ENCODE assay signal across 8 cellular contexts in the genomic region with DNA sequence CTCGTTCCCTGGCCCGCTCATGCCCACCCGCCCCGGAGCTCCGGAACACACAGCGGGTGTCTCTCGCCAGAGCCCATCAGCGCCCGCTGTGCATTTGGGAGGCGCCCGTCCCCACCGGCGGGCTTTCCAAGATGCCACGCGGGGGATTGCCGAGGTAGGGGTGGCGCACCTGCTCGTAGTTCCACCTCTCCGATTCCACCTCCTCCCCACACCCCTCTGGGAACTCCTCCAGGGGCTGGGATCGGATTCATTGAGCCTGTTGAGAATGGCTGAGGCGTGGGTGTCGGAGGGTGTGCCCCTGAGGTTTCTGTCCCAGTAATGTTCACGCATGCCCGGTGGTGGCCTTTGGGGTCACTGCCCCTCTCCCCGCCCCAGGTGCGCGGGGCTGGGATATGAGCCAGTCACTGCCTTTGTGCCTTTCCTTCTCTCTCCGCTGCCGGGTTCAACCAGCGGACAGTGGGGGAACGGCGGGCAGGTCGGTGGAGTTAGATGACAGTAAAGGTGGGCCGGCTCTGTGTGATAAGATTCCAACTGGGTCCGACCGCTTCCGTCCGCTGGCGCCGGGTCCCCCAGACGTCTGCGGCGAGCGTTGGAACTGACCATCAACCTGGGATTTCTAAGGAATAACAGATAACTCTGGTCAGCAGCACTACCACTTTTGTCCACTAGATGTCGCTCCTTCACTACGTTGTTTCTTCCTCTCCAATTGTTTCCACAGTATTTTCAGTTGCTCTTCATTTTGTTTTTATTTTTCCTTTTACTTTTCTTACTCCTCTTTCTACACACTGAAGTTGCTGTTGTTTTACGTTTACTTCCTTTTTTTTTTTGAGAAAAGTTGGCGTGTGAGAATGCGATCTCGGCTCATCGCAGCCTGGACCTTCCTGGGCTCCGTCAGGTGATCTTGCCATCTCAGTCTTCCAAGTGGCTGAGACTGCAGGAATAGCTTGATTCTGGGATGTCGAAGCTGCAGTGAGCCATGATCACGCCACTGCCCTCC.
A peak's percentile ranks its signal among the peaks of the same experiment; 100 is the strongest.
DNase-seq lines count a peak whose midpoint lies in the region; ATAC-seq and TF ChIP-seq lines count a peak whose summit lies in the region.

No MANE protein-coding gene starts in this region.

- no peaks in the 10 kb centered on the region for H3F3A ChIP-seq in GM23338 (replicated peaks; ENCODE audit: low read depth)

- no peaks in the 10 kb centered on the region for H3K9me3 ChIP-seq in skeletal muscle satellite cell (replicated peaks; ENCODE audit: low read length)

- H3K36me3 Mint-ChIP-seq in GM23338 (ENCODE audit: low read depth) (peaks cover 34% of the 10 kb centered on the region), brain (no peaks in the 10 kb centered on the region)

- TF ChIP-seq CTCF in GM23338 (conservative IDR thresholded peaks at IDR 0.05; ENCODE audit: low read depth in 2 of 2): peak; percentile 71 to 95
- TF ChIP-seq CTCF in brain (conservative IDR thresholded peaks at IDR 0.05): peak; percentile 85 to 91

- H4K20me1 ChIP-seq in GM23338 (replicated peaks; ENCODE audit: insufficient read depth): no peaks in the 10 kb centered on the region

- H3K9me3 Mint-ChIP-seq in GM23338 (peaks cover 98% of the 10 kb centered on the region), brain (peaks cover 0 to 45% (median 15%) of the 10 kb centered on the region in 5 experiments)

- no peaks in the 10 kb centered on the region for H3K36me3 ChIP-seq in GM23338 (ENCODE audit: insufficient read depth)
- no peaks in the 10 kb centered on the region for H3K36me3 ChIP-seq in skeletal muscle satellite cell (ENCODE audit: insufficient read depth, low read length)

- H3K4me3 ChIP-seq in GM23338: peak overlapping the region; percentile 52
- H3K4me3 ChIP-seq in iPS-11a (ENCODE audit: low read depth, low read length): peak overlapping the region; percentile 13
- H3K4me3 ChIP-seq in skeletal muscle satellite cell (ENCODE audit: low read length): peak overlapping the region; percentile 64

- H3K79me2 ChIP-seq in GM23338 (replicated peaks; ENCODE audit: insufficient read depth): no peaks in the 10 kb centered on the region

- H3K27ac Mint-ChIP-seq in GM23338: no peak overlapping the region
- peak overlapping the region in 1 of 5 experiments; percentile 68 for H3K27ac Mint-ChIP-seq in brain

- H3K4me1 ChIP-seq in GM23338 (ENCODE audit: insufficient read depth) (no peaks in the 10 kb centered on the region), skeletal muscle satellite cell (ENCODE audit: control insufficient read depth, insufficient read depth, low read length) (peaks cover 4% of the 10 kb centered on the region)

- H2AFZ ChIP-seq in GM23338: no peak overlapping the region; the same call in 1 of the 2 replicates

- H3K4me2 ChIP-seq in GM23338 (peak overlapping the region; percentile 67), skeletal muscle satellite cell (ENCODE audit: low read length) (peak overlapping the region; percentile 84)

- no peaks in the 10 kb centered on the region for H3K9me2 ChIP-seq in GM23338 (ENCODE audit: insufficient read depth)

- H3K27me3 ChIP-seq in GM23338 (ENCODE audit: insufficient read depth) (no peaks in the 10 kb centered on the region), skeletal muscle satellite cell (ENCODE audit: control insufficient read depth, insufficient read depth, low read length) (no peaks in the 10 kb centered on the region)

- H3K27ac ChIP-seq in GM23338 (ENCODE audit: low read depth): no peak overlapping the region

- ATAC-seq in GM23338: peak; percentile 39; the same call in 2 of the 3 replicates

- DNase-seq in ELF-1 (ENCODE audit: low read depth, low spot score) (peak; percentile 86), GM23338 (ENCODE audit: low spot score) (peak; percentile 85), NAMALWA (ENCODE audit: low spot score) (peak; percentile 55), T1000 (lab: John Stamatoyannopoulos, UW) (peak; percentile 72), GF-D8 (lab: John Stamatoyannopoulos, UW) (no peak)

- H3K4me1 Mint-ChIP-seq in GM23338 (no peaks in the 10 kb centered on the region; the same call in 2 of the 3 replicates), brain (peaks cover 4% of the 10 kb centered on the region)

- peaks cover 3% of the 10 kb centered on the region for H3K27me3 Mint-ChIP-seq in GM23338 (ENCODE audit: insufficient read depth, low read depth, poor library complexity)
- peaks cover 4% of the 10 kb centered on the region for H3K27me3 Mint-ChIP-seq in brain

- no peak overlapping the region for H3K4me3 Mint-ChIP-seq in GM23338
- peak overlapping the region in 4 of 5 experiments; percentile 49 to 81 (median 59) for H3K4me3 Mint-ChIP-seq in brain

- H3K9ac ChIP-seq in skeletal muscle satellite cell (ENCODE audit: low read depth, low read length): peak overlapping the region; percentile 48

TF ChIP-seq in GM23338, 12 proteins besides CTCF, POLR2A, EP300 and RAD21 (continues in another document):
- TF ChIP-seq ZNF331 (CRISPR knock-in tag; IDR thresholded peaks at IDR 0.05; ENCODE audit: low read depth) (no peak), EZH2 (IDR thresholded peaks at IDR 0.05; ENCODE audit: low read depth, unreplicated experiment) (no peak), POLR2AphosphoS5 (IDR thresholded peaks at IDR 0.05; ENCODE audit: low read depth) (no peak), NANOG (IDR thresholded peaks at IDR 0.05; ENCODE audit: borderline replicate concordance) (no peak)
- TF ChIP-seq, protein P1, sequence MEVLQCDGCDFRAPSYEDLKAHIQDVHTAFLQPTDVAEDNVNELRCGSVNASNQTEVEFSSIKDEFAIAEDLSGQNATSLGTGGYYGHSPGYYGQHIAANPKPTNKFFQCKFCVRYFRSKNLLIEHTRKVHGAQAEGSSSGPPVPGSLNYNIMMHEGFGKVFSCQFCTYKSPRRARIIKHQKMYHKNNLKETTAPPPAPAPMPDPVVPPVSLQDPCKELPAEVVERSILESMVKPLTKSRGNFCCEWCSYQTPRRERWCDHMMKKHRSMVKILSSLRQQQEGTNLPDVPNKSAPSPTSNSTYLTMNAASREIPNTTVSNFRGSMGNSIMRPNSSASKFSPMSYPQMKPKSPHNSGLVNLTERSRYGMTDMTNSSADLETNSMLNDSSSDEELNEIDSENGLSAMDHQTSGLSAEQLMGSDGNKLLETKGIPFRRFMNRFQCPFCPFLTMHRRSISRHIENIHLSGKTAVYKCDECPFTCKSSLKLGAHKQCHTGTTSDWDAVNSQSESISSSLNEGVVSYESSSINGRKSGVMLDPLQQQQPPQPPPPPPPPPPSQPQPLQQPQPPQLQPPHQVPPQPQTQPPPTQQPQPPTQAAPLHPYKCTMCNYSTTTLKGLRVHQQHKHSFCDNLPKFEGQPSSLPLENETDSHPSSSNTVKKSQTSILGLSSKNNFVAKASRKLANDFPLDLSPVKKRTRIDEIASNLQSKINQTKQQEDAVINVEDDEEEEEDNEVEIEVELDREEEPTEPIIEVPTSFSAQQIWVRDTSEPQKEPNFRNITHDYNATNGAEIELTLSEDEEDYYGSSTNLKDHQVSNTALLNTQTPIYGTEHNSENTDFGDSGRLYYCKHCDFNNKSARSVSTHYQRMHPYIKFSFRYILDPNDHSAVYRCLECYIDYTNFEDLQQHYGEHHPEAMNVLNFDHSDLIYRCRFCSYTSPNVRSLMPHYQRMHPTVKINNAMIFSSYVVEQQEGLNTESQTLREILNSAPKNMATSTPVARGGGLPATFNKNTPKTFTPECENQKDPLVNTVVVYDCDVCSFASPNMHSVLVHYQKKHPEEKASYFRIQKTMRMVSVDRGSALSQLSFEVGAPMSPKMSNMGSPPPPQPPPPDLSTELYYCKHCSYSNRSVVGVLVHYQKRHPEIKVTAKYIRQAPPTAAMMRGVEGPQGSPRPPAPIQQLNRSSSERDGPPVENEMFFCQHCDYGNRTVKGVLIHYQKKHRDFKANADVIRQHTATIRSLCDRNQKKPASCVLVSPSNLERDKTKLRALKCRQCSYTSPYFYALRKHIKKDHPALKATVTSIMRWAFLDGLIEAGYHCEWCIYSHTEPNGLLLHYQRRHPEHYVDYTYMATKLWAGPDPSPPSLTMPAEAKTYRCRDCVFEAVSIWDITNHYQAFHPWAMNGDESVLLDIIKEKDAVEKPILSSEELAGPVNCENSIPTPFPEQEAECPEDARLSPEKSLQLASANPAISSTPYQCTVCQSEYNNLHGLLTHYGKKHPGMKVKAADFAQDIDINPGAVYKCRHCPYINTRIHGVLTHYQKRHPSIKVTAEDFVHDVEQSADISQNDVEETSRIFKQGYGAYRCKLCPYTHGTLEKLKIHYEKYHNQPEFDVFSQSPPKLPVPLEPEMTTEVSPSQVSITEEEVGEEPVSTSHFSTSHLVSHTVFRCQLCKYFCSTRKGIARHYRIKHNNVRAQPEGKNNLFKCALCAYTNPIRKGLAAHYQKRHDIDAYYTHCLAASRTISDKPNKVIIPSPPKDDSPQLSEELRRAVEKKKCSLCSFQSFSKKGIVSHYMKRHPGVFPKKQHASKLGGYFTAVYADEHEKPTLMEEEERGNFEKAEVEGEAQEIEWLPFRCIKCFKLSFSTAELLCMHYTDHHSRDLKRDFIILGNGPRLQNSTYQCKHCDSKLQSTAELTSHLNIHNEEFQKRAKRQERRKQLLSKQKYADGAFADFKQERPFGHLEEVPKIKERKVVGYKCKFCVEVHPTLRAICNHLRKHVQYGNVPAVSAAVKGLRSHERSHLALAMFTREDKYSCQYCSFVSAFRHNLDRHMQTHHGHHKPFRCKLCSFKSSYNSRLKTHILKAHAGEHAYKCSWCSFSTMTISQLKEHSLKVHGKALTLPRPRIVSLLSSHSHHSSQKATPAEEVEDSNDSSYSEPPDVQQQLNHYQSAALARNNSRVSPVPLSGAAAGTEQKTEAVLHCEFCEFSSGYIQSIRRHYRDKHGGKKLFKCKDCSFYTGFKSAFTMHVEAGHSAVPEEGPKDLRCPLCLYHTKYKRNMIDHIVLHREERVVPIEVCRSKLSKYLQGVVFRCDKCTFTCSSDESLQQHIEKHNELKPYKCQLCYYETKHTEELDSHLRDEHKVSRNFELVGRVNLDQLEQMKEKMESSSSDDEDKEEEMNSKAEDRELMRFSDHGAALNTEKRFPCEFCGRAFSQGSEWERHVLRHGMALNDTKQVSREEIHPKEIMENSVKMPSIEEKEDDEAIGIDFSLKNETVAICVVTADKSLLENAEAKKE (CRISPR knock-in tag; IDR thresholded peaks at IDR 0.05): no peak
- TF ChIP-seq, protein P2, sequence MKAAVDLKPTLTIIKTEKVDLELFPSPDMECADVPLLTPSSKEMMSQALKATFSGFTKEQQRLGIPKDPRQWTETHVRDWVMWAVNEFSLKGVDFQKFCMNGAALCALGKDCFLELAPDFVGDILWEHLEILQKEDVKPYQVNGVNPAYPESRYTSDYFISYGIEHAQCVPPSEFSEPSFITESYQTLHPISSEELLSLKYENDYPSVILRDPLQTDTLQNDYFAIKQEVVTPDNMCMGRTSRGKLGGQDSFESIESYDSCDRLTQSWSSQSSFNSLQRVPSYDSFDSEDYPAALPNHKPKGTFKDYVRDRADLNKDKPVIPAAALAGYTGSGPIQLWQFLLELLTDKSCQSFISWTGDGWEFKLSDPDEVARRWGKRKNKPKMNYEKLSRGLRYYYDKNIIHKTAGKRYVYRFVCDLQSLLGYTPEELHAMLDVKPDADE (IDR thresholded peaks at IDR 0.05): no peak

Comparison
In these comparisons a context has a peak if more than half of its experiments do, and no peak if none do; other contexts are left out.
1. H3K4me3 ChIP-seq: peak in every context shown above with its lines; median percentile 64 in skeletal muscle satellite cell; 52 in GM23338; 13 in iPS-11a.